Comparison of ENCODE assay signal across 12 cellular contexts in the genomic region with DNA sequence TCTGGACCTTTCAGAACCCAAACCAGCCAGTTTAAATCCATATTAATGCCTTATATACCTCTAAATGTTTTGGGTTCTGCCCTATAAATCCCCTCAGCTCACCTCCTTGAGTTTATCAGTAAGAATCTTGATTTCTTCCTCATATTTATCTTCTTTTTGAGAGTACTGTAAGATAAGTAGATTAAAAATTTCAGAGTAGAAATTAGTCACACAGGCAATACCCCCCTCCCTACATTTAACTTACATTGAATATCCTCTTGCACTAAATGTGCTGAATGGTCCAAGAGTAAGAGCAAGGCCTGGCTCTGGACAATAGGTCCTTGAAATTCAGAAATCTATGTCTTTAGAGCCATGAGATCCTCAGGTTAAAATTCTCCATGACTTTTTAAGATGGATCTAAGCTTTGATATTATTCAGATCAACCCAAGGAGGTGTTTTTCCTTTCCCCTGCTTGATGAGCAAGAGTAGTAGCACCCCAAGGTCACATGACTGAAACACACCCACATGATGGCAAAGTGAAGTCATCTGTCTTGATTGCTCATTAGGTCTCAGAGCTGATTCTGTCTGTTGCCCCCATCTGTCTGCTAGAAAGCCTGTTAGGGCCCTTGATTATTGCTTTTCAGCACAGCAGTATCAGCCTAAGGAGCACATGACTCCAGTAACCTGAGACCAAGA. TPM values are rescaled to one million over a fixed set of nuclear protein-coding genes. Genes with fewer than 3 reads are reported as not detected.
DNase-seq lines count a peak whose midpoint lies in the region; ATAC-seq lines count a peak whose summit lies in the region.
"Had no signal": no experiment of that assay in that cellular context is flagged by ENCODE, and none has a peak within 500 bp of the region (broad histone marks: within the 10 kb centered on the region; RNA-seq: fewer than 3 reads in every experiment).

No MANE protein-coding gene starts in this region.

- no peaks in the 10 kb centered on the region for H3K27me3 Mint-ChIP-seq in activated CD4-positive, alpha-beta T cell treated with anti-CD3 and anti-CD28 coated beads, Interleukin-2, amount 10 ng/mL, durations not matched to agents 7 days and 5 days
- H3K27me3 Mint-ChIP-seq in activated naive CD4-positive, alpha-beta T cell treated with anti-CD3 and anti-CD28 coated beads, Interleukin-2, amount 10 ng/mL, durations not matched to agents 7 days and 5 days = no peaks in the 10 kb centered on the region
- no peaks in the 10 kb centered on the region for H3K27me3 Mint-ChIP-seq in stimulated activated memory B cell treated with anti-CD40 and anti-IgM and Interleukin-4, amounts not matched to agents 10 μg/mL and 1 μg/mL and 100 μg/mL, for 72 hours

- POLR2A ChIA-PET in activated CD4-positive, alpha-beta T cell treated with anti-CD3 and anti-CD28 coated beads, Interleukin-2, amount 10 ng/mL, durations not matched to agents 7 days and 5 days (lab: Charles Lee) = no interaction called here

- H3K4me1 Mint-ChIP-seq in activated CD4-positive, alpha-beta T cell treated with anti-CD3 and anti-CD28 coated beads, Interleukin-2, amount 10 ng/mL, durations not matched to agents 7 days and 5 days = peaks cover 43% of the 10 kb centered on the region
- peaks cover 46% of the 10 kb centered on the region for H3K4me1 Mint-ChIP-seq in activated naive CD4-positive, alpha-beta T cell treated with anti-CD3 and anti-CD28 coated beads, Interleukin-2, amount 10 ng/mL, durations not matched to agents 7 days and 5 days
- H3K4me1 Mint-ChIP-seq in stimulated activated memory B cell treated with anti-CD40 and anti-IgM and Interleukin-4, amounts not matched to agents 10 μg/mL and 1 μg/mL and 100 μg/mL, for 72 hours = peaks cover 37% of the 10 kb centered on the region

- no peak overlapping the region for H2BK12ac ChIP-seq in mesenchymal stem cell (ENCODE audit: low read length in 2 of 2)

- no peak overlapping the region for H3K18ac ChIP-seq in mesenchymal stem cell (ENCODE audit: low read depth in 1 of 2, low read length in 2 of 2)

- H2AFZ ChIP-seq in mesenchymal stem cell (ENCODE audit: low read depth, low read length) = no peak overlapping the region

- peaks cover 50 to 87% of the 10 kb centered on the region in 2 experiments for H3K36me3 ChIP-seq in mesenchymal stem cell (ENCODE audit: control insufficient read depth in 1 of 2, insufficient read depth in 2 of 2, low read depth in 1 of 2, low read length in 2 of 2)

- H3K27me3 ChIP-seq in mesenchymal stem cell (ENCODE audit: control insufficient read depth in 1 of 2, insufficient read depth in 1 of 2, low read length in 2 of 2) = no peaks in the 10 kb centered on the region

- H3K79me1 ChIP-seq in mesenchymal stem cell (replicated peaks; ENCODE audit: low read length, poor library complexity, severe bottlenecking) = peaks cover 24% of the 10 kb centered on the region

- no peak overlapping the region for H3K4ac ChIP-seq in mesenchymal stem cell (ENCODE audit: low read depth in 1 of 2, low read length in 2 of 2)

- H4K8ac ChIP-seq in mesenchymal stem cell (ENCODE audit: low read length) = no peak overlapping the region

- H4K91ac ChIP-seq in mesenchymal stem cell (ENCODE audit: low read length) = no peak overlapping the region

- no peak overlapping the region for H2AK5ac ChIP-seq in mesenchymal stem cell (ENCODE audit: low read length, severe bottlenecking)

- H3K27ac Mint-ChIP-seq in activated CD4-positive, alpha-beta T cell treated with anti-CD3 and anti-CD28 coated beads, Interleukin-2, amount 10 ng/mL, durations not matched to agents 7 days and 5 days = no peak overlapping the region
- H3K27ac Mint-ChIP-seq in activated naive CD4-positive, alpha-beta T cell treated with anti-CD3 and anti-CD28 coated beads, Interleukin-2, amount 10 ng/mL, durations not matched to agents 7 days and 5 days = peak overlapping the region; percentile 46
- peak overlapping the region; percentile 46 for H3K27ac Mint-ChIP-seq in stimulated activated memory B cell treated with anti-CD40 and anti-IgM and Interleukin-4, amounts not matched to agents 10 μg/mL and 1 μg/mL and 100 μg/mL, for 72 hours

- H2BK120ac ChIP-seq in mesenchymal stem cell (ENCODE audit: low read depth, low read length) = no peak overlapping the region

- peaks cover 76% of the 10 kb centered on the region for H3K36me3 Mint-ChIP-seq in activated CD4-positive, alpha-beta T cell treated with anti-CD3 and anti-CD28 coated beads, Interleukin-2, amount 10 ng/mL, durations not matched to agents 7 days and 5 days (ENCODE audit: low read depth)
- peaks cover 74% of the 10 kb centered on the region for H3K36me3 Mint-ChIP-seq in activated naive CD4-positive, alpha-beta T cell treated with anti-CD3 and anti-CD28 coated beads, Interleukin-2, amount 10 ng/mL, durations not matched to agents 7 days and 5 days
- H3K36me3 Mint-ChIP-seq in stimulated activated memory B cell treated with anti-CD40 and anti-IgM and Interleukin-4, amounts not matched to agents 10 μg/mL and 1 μg/mL and 100 μg/mL, for 72 hours = peaks cover 83% of the 10 kb centered on the region

- no peak overlapping the region for H3K4me3 ChIP-seq in mesenchymal stem cell (ENCODE audit: insufficient read depth in 1 of 2, low read depth in 1 of 2, low read length in 2 of 2)
- H3K4me3 ChIP-seq: SK-N-MC had no signal

- peak; percentile 73 for ATAC-seq in stimulated activated memory B cell treated with anti-CD40 and anti-IgM and Interleukin-4, amounts not matched to agents 10 μg/mL and 1 μg/mL and 100 μg/mL, for 72 hours
- ATAC-seq in HG03095 (IDR thresholded peaks at IDR 0.05; ENCODE audit: unreplicated experiment) = no peak
- ATAC-seq in GM21723 (IDR thresholded peaks at IDR 0.05; ENCODE audit: unreplicated experiment) = no peak

- H3K9me3 ChIP-seq in mesenchymal stem cell (ENCODE audit: control insufficient read depth, low read length) = no peaks in the 10 kb centered on the region

- no peak overlapping the region for H3K4me3 Mint-ChIP-seq in activated CD4-positive, alpha-beta T cell treated with anti-CD3 and anti-CD28 coated beads, Interleukin-2, amount 10 ng/mL, durations not matched to agents 7 days and 5 days
- H3K4me3 Mint-ChIP-seq in activated naive CD4-positive, alpha-beta T cell treated with anti-CD3 and anti-CD28 coated beads, Interleukin-2, amount 10 ng/mL, durations not matched to agents 7 days and 5 days = no peak overlapping the region
- no peak overlapping the region for H3K4me3 Mint-ChIP-seq in stimulated activated memory B cell treated with anti-CD40 and anti-IgM and Interleukin-4, amounts not matched to agents 10 μg/mL and 1 μg/mL and 100 μg/mL, for 72 hours

- no peak overlapping the region for H3K23ac ChIP-seq in mesenchymal stem cell (ENCODE audit: low read length in 2 of 2)

- H3K9me3 Mint-ChIP-seq in activated CD4-positive, alpha-beta T cell treated with anti-CD3 and anti-CD28 coated beads, Interleukin-2, amount 10 ng/mL, durations not matched to agents 7 days and 5 days = no peaks in the 10 kb centered on the region
- H3K9me3 Mint-ChIP-seq in activated naive CD4-positive, alpha-beta T cell treated with anti-CD3 and anti-CD28 coated beads, Interleukin-2, amount 10 ng/mL, durations not matched to agents 7 days and 5 days = no peaks in the 10 kb centered on the region
- no peaks in the 10 kb centered on the region for H3K9me3 Mint-ChIP-seq in stimulated activated memory B cell treated with anti-CD40 and anti-IgM and Interleukin-4, amounts not matched to agents 10 μg/mL and 1 μg/mL and 100 μg/mL, for 72 hours

- no peak overlapping the region for H2BK15ac ChIP-seq in mesenchymal stem cell (ENCODE audit: low read depth, poor library complexity, severe bottlenecking)

- H3K4me2 ChIP-seq in mesenchymal stem cell (ENCODE audit: low read length, poor library complexity, severe bottlenecking) = no peak overlapping the region

- H3K14ac ChIP-seq in mesenchymal stem cell (ENCODE audit: low read length in 2 of 2) = no peak overlapping the region

- peak overlapping the region; percentile 42 for H3K9ac ChIP-seq in mesenchymal stem cell (ENCODE audit: low read length)

- no peaks in the 10 kb centered on the region for H3K4me1 ChIP-seq in mesenchymal stem cell (ENCODE audit: control insufficient read depth, insufficient read depth, low read depth, low read length)

- peak; percentile 70 for DNase-seq in activated CD4-positive, alpha-beta T cell treated with anti-CD3 and anti-CD28 coated beads for 48 hours
- no peak for DNase-seq in activated CD4-positive, alpha-beta T cell treated with anti-CD3 and anti-CD28 coated beads, Interleukin-2, amount 10 ng/mL, durations not matched to agents 7 days and 5 days
- no peak for DNase-seq in activated naive CD4-positive, alpha-beta T cell treated with anti-CD3 and anti-CD28 coated beads, Interleukin-2, amount 10 ng/mL, durations not matched to agents 7 days and 5 days
- no peak for DNase-seq in mesenchymal stem cell
- no peak for DNase-seq in NCI-H2029 treated with DMSO at 0.1 percent for 48 hours (lab: John Stamatoyannopoulos, UW)
- DNase-seq: foreskin melanocyte, NCI-H2107 had no signal

- CTCF ChIA-PET in activated CD4-positive, alpha-beta T cell treated with anti-CD3 and anti-CD28 coated beads, Interleukin-2, amount 10 ng/mL, durations not matched to agents 7 days and 5 days (lab: Charles Lee) = interaction anchor here (1.3 kb wide), 1 partner anchor 9 kb away, joined by 3 read pairs; no protein-coding TSS in a partner anchor
- CTCF ChIA-PET in activated naive CD4-positive, alpha-beta T cell treated with anti-CD3 and anti-CD28 coated beads, Interleukin-2, amount 10 ng/mL, durations not matched to agents 7 days and 5 days (lab: Charles Lee) = no interaction called here

- H3K27ac ChIP-seq in mesenchymal stem cell (ENCODE audit: low read length, poor library complexity, severe bottlenecking) = no peak overlapping the region
- H3K27ac ChIP-seq: SK-N-MC had no signal

- no peak overlapping the region for H2BK5ac ChIP-seq in mesenchymal stem cell (ENCODE audit: low read depth, low read length, poor library complexity, severe bottlenecking)

RNA-seq across cellular contexts. Expression of a gene that starts 15.8 kb away (rescaled TPM):
- total RNA-seq in activated CD4-positive, alpha-beta T cell treated with anti-CD3 and anti-CD28 coated beads, Interleukin-2, amount 10 ng/mL, durations not matched to agents 7 days and 5 days = under 1 TPM; 0.04 to 0.12 TPM
- polyA plus RNA-seq in mesenchymal stem cell (2013, experiment 1 of 2) = 0.01 TPM
- polyA plus RNA-seq in mesenchymal stem cell (2013, experiment 2 of 2) = 0.01 TPM
- polyA plus RNA-seq: AG04450 had no signal

RNA-seq across cellular contexts. Expression of a gene that starts 21.2 kb away (rescaled TPM):
- 100 to 1,000 TPM; 781 to 902 TPM for total RNA-seq in activated CD4-positive, alpha-beta T cell treated with anti-CD3 and anti-CD28 coated beads, Interleukin-2, amount 10 ng/mL, durations not matched to agents 7 days and 5 days
- 332 TPM for polyA plus RNA-seq in mesenchymal stem cell (2013, experiment 1 of 2)
- 336 TPM for polyA plus RNA-seq in mesenchymal stem cell (2013, experiment 2 of 2)

RNA-seq across cellular contexts. Expression of a gene that starts 35.4 kb away (rescaled TPM):
- total RNA-seq in activated CD4-positive, alpha-beta T cell treated with anti-CD3 and anti-CD28 coated beads, Interleukin-2, amount 10 ng/mL, durations not matched to agents 7 days and 5 days = under 1 TPM in 1 of 2 experiments, not detected in 1; 0.65 TPM
- not detected for polyA plus RNA-seq in mesenchymal stem cell (2013, experiment 1 of 2)
- polyA plus RNA-seq in mesenchymal stem cell (2013, experiment 2 of 2) = not detected
- polyA plus RNA-seq: AG04450 had no signal

RNA-seq across cellular contexts. Expression of a gene that starts 50.1 kb away (rescaled TPM):
- 100 to 1,000 TPM; 186 to 211 TPM for total RNA-seq in activated CD4-positive, alpha-beta T cell treated with anti-CD3 and anti-CD28 coated beads, Interleukin-2, amount 10 ng/mL, durations not matched to agents 7 days and 5 days
- polyA plus RNA-seq in mesenchymal stem cell (2013, experiment 1 of 2) = 174 TPM
- polyA plus RNA-seq in mesenchymal stem cell (2013, experiment 2 of 2) = 166 TPM
